ENCODE assay signal across 9 cellular contexts in the genomic region with DNA sequence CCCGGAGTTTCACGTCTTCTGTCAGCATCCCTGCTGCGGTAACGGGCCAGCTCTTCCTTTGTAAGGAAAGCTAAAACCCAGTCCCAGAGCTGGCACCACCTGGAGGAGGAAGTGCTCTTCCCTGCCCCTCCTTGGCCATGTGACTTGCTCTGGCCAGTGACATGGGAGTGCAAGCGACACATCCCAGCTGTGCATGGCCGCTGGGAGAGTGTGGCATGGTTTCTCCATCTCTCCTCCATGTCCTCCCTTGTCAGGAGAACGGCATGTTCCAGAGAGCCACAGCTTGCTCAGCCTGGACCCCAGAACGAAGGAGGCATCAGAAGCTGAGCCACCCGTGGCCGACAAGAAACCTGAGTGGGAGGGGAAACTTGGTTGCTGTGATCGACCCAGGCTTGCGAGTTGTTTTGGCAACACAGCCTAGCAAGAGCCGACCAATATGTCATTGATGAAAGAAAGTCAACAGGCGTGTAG. TPM values are rescaled to one million over a fixed set of nuclear protein-coding genes. Genes with fewer than 3 reads are reported as not detected.
DNase-seq lines count a peak whose midpoint lies in the region; ATAC-seq and TF ChIP-seq lines count a peak whose summit lies in the region.
"Had no signal": no experiment of that assay in that cellular context is flagged by ENCODE, and none has a peak within 500 bp of the region (broad histone marks: within the 10 kb centered on the region; RNA-seq: fewer than 3 reads in every experiment).

No MANE protein-coding gene starts in this region.

- peaks cover 13% of the 10 kb centered on the region for H3K4me1 ChIP-seq in GM23338 (ENCODE audit: insufficient read depth)

- ATAC-seq in GM23338 (no peak; the same call in 2 of the 3 replicates), GM19467 (IDR thresholded peaks at IDR 0.05; ENCODE audit: unreplicated experiment) (no peak)

- H2AFZ ChIP-seq in GM23338: no peak overlapping the region

- H3K9me2 ChIP-seq in GM23338 (ENCODE audit: insufficient read depth): no peaks in the 10 kb centered on the region

- no peak overlapping the region for H3K4me3 ChIP-seq in GM23338

- H3K36me3 Mint-ChIP-seq in GM23338 (ENCODE audit: low read depth): no peaks in the 10 kb centered on the region
- no peaks in the 10 kb centered on the region for H3K36me3 Mint-ChIP-seq in brain

- H3K4me1 Mint-ChIP-seq in GM23338: peaks cover 24% of the 10 kb centered on the region
- peaks cover 26% of the 10 kb centered on the region for H3K4me1 Mint-ChIP-seq in brain

- H3F3A ChIP-seq in GM23338 (replicated peaks; ENCODE audit: low read depth): no peaks in the 10 kb centered on the region

- H3K27ac Mint-ChIP-seq in GM23338 (no peak overlapping the region), brain (peak overlapping the region in 4 of 5 experiments; percentile 69 to 95 (median 79))

- H3K4me2 ChIP-seq in GM23338: 0 out of 2 replicates have a peak overlapping the region, but pooled peaks have one; percentile 26

- H3K9me3 Mint-ChIP-seq in GM23338 (no peaks in the 10 kb centered on the region), brain (peaks cover 0 to 4% (median 0%) of the 10 kb centered on the region in 5 experiments)

- no peaks in the 10 kb centered on the region for H3K27me3 ChIP-seq in GM23338 (ENCODE audit: insufficient read depth)

- H3K27ac ChIP-seq in GM23338 (ENCODE audit: low read depth): no peak overlapping the region

- H3K79me2 ChIP-seq in GM23338 (replicated peaks; ENCODE audit: insufficient read depth): no peaks in the 10 kb centered on the region

- 0 out of 4 replicates have a peak, but pooled peaks of 1 of the 2 experiments have one; percentile 0 for TF ChIP-seq CTCF in GM23338 (conservative IDR thresholded peaks at IDR 0.05; ENCODE audit: low read depth in 2 of 2)
- no peak for TF ChIP-seq CTCF in brain (conservative IDR thresholded peaks at IDR 0.05)

- DNase-seq in GM23338 (ENCODE audit: low spot score) (peak; percentile 51), NCI-H510A (lab: John Stamatoyannopoulos, UW) (peak; percentile 73), pons (ENCODE audit: low spot score) (peak; percentile 22), SIG-M5 (lab: John Stamatoyannopoulos, UW) (no peak), 8988T (no peak)

- peaks cover 8% of the 10 kb centered on the region for H3K27me3 Mint-ChIP-seq in GM23338 (ENCODE audit: insufficient read depth, low read depth, poor library complexity)
- H3K27me3 Mint-ChIP-seq in brain: peaks cover 9% of the 10 kb centered on the region

- H3K4me3 Mint-ChIP-seq in GM23338 (peak overlapping the region; percentile 30), brain (peak overlapping the region in 4 of 5 experiments; percentile 49 to 88 (median 86))

- H3K36me3 ChIP-seq in GM23338 (ENCODE audit: insufficient read depth): no peaks in the 10 kb centered on the region

- H4K20me1 ChIP-seq in GM23338 (replicated peaks; ENCODE audit: insufficient read depth): no peaks in the 10 kb centered on the region

TF ChIP-seq in GM23338, 12 proteins besides CTCF, POLR2A, EP300 and RAD21:
- TF ChIP-seq EZH2 (IDR thresholded peaks at IDR 0.05; ENCODE audit: low read depth, unreplicated experiment) (no peak), POLR2AphosphoS5 (IDR thresholded peaks at IDR 0.05; ENCODE audit: low read depth) (0 out of 2 replicates have a peak, but pooled peaks have one; percentile 2)

RNA-seq across cellular contexts. Expression of a gene that starts 2.7 kb away (rescaled TPM):
- total RNA-seq in GM23338 (2014; rRNA removed; shearing (Covaris generic)): 35.1 and 44.0 TPM in 2 replicates
- polyA plus RNA-seq in GM23338 (2016; fragmentation: Nextera tagmentation; extraction: Ambion mirVana): 25.5 and 25.6 TPM in 2 replicates
- 42.7 TPM for polyA plus RNA-seq in brain (ENCODE audit: insufficient read depth, low read depth, low replicate concordance)

RNA-seq across cellular contexts. Expression of a gene that starts 27.7 kb away (rescaled TPM):
- total RNA-seq in GM23338 (2014; rRNA removed; shearing (Covaris generic)): 0.85 TPM in 1 of 2 replicates, not detected in the other
- not detected in 2 replicates for polyA plus RNA-seq in GM23338 (2016; fragmentation: Nextera tagmentation; extraction: Ambion mirVana)
- 12.1 TPM for polyA plus RNA-seq in brain (ENCODE audit: insufficient read depth, low read depth, low replicate concordance)

RNA-seq across cellular contexts. Expression of a gene that starts 48.9 kb away (rescaled TPM):
- total RNA-seq in GM23338 (2014; rRNA removed; shearing (Covaris generic)): 0.43 and 0.90 TPM in 2 replicates
- polyA plus RNA-seq in GM23338 (2016; fragmentation: Nextera tagmentation; extraction: Ambion mirVana) (0.57 and 0.71 TPM in 2 replicates), brain (ENCODE audit: insufficient read depth, low read depth, low replicate concordance) (1.3 TPM)
- total RNA-seq: osteocyte had no signal

RNA-seq across cellular contexts. Expression of a gene that starts 53.8 kb away (rescaled TPM):
- total RNA-seq in GM23338 (2014; rRNA removed; shearing (Covaris generic)): 0.21 TPM in 1 of 2 replicates, not detected in the other
- polyA plus RNA-seq in GM23338 (2016; fragmentation: Nextera tagmentation; extraction: Ambion mirVana) (0.16 TPM in 1 of 2 replicates, not detected in the other), brain (ENCODE audit: insufficient read depth, low read depth, low replicate concordance) (1.6 TPM)
- total RNA-seq: osteocyte, RPMI7951 had no signal

RNA-seq across cellular contexts. Expression of a gene that starts 57.5 kb away (rescaled TPM):
- total RNA-seq in GM23338 (2014; rRNA removed; shearing (Covaris generic)): 31.2 and 43.7 TPM in 2 replicates
- 25.4 and 25.8 TPM in 2 replicates for polyA plus RNA-seq in GM23338 (2016; fragmentation: Nextera tagmentation; extraction: Ambion mirVana)
- polyA plus RNA-seq in brain (ENCODE audit: insufficient read depth, low read depth, low replicate concordance): 23.7 TPM

Comparison
In these comparisons a context has a peak if more than half of its experiments do, and no peak if none do; other contexts are left out.
1. DNase-seq: peak in GM23338 (single experiment), NCI-H510A (single experiment) and pons (single experiment); none in SIG-M5 (single experiment) and 8988T (single experiment).
2. RNA of a gene that starts 27.7 kb away (polyA plus RNA-seq): 12.1 TPM in brain (single experiment); not detected in GM23338; every median in the first group is over 10 times any median in the second.